21 cellular contexts compared by ENCODE assay signal in genomic region chr22:40928657-40929056, GRCh38.
"Had no signal": no experiment of that assay in that cellular context is flagged by ENCODE, and none has a peak within 500 bp of the region (broad histone marks: within the 10 kb centered on the region; RNA-seq: fewer than 3 reads in every experiment).

No MANE protein-coding gene starts in this region.

- ATAC-seq: activated CD8-positive, alpha-beta T cell treated with anti-CD3 and anti-CD28 coated beads, Interleukin-2, amount 10 ng/mL, durations not matched to agents 7 days and 5 days; T-cell had no signal

- H3K27ac ChIP-seq: epithelial cell of prostate, left ventricle myocardium inferior, skin epidermis had no signal

- H3K4me1 ChIP-seq: left ventricle myocardium inferior had no signal

- DNase-seq: activated CD4-positive, alpha-beta T cell treated with anti-CD3 and anti-CD28 coated beads, Interleukin-2, amount 10 ng/mL, durations not matched to agents 24 days and 14 days; activated CD4-positive, CD25-positive, alpha-beta regulatory T cell; activated CD8-positive, alpha-beta memory T cell treated with anti-CD3 and anti-CD28 coated beads, Interleukin-2, amount 50 U/mL, for 4 hours; activated CD8-positive, alpha-beta T cell treated with anti-CD3 and anti-CD28 coated beads, Interleukin-2, amount 10 ng/mL, durations not matched to agents 7 days and 5 days; activated gamma-delta T cell; activated T-cell treated with anti-CD3 and anti-CD28 coated beads, Interleukin-2, amount 50 U/mL, for 48 hours; amygdala; cerebellar nuclear complex; effector memory CD4-positive, alpha-beta T cell; left ventricle myocardium inferior; mesenchymal stem cell; occipital lobe; stimulated activated CD4-positive, alpha-beta T cell treated with anti-CD3 and anti-CD28 coated beads, Interleukin-15, amount 100 ng/mL, for 24 hours; stimulated activated CD4-positive, alpha-beta T cell treated with anti-CD3 and anti-CD28 coated beads, Interleukin-4, amount 100 ng/mL, for 1 hour; stimulated activated naive CD4-positive, alpha-beta T cell treated with Interleukin-2 at 50 U/mL for 16 hours; substantia nigra; T-cell; trophoblast cell had no signal

- FAIRE-seq: islet of Langerhans had no signal

- H3K9me3 ChIP-seq: left ventricle myocardium inferior had no signal

- H3K4me3 ChIP-seq: left ventricle myocardium inferior, skin epidermis had no signal
